In the genomic region with DNA sequence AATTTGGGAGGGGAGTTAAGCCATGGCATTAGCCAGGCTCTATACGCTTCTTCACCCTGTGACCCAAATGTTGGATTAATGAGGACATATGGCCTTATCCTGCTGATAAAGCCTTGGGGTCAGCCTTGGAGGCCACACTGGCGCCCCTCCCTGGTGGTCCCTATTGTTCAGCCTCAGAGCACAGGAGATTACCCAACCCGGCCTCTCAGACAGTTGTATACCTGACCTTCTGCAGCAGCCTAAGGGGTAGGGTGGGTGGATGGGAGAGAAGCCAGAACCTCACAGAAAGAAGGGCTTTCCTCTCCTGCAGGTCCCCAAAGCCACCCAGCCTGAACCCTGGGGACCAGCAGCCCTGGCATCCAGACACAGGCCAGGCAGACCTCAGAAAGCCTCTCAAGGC, we compare ENCODE assay signal across 20 cellular contexts.
DNase-seq lines count a peak whose midpoint lies in the region; ATAC-seq and TF ChIP-seq lines count a peak whose summit lies in the region.
"Had no signal": no experiment of that assay in that cellular context is flagged by ENCODE, and none has a peak within 500 bp of the region (broad histone marks: within the 10 kb centered on the region; RNA-seq: fewer than 3 reads in every experiment).

No MANE protein-coding gene starts in this region.

- peak overlapping the region; percentile 1 for H2BK120ac ChIP-seq in trophoblast cell (ENCODE audit: insufficient read depth, low read length, poor library complexity)

- H2BK12ac ChIP-seq in trophoblast cell (ENCODE audit: low read length): peak overlapping the region; percentile 84

- no peak for TF ChIP-seq POLR2A in spleen (IDR thresholded peaks at IDR 0.05)

- H3K27ac ChIP-seq in GM23338 (ENCODE audit: low read depth): no peak overlapping the region
- H3K27ac ChIP-seq in endodermal cell (ENCODE audit: low read depth, low read length): no peak overlapping the region
- peak overlapping the region; percentile 42 for H3K27ac ChIP-seq in trophoblast cell (ENCODE audit: low read depth, low read length)
- H3K27ac ChIP-seq in spleen: no peak overlapping the region
- H3K27ac ChIP-seq: HL-60 had no signal

- H3K4me2 ChIP-seq in GM23338 (no peak overlapping the region), Loucy (ENCODE audit: low read depth, low read length, poor library complexity, severe bottlenecking) (peak overlapping the region; percentile 12), trophoblast cell (ENCODE audit: low read length) (no peak overlapping the region)

- H3K36me3 Mint-ChIP-seq in GM23338 (ENCODE audit: low read depth) (no peaks in the 10 kb centered on the region), endodermal cell (ENCODE audit: low read depth) (no peaks in the 10 kb centered on the region)
- H3K36me3 Mint-ChIP-seq: CD4-positive, CD25-positive, alpha-beta regulatory T cell; CD8-positive, alpha-beta memory T cell had no signal

- H3K14ac ChIP-seq in trophoblast cell (ENCODE audit: low read length): peak overlapping the region; percentile 66

- no peak overlapping the region for H2BK5ac ChIP-seq in trophoblast cell (ENCODE audit: low read depth, low read length, poor library complexity)

- H3K27ac Mint-ChIP-seq in GM23338 (no peak overlapping the region), endodermal cell (no peak overlapping the region)
- H3K27ac Mint-ChIP-seq: CD4-positive, CD25-positive, alpha-beta regulatory T cell; CD8-positive, alpha-beta memory T cell; HFFc6 had no signal

- 85% methylated on average over 3 of the region's 3 CpGs; no CpG with 5 or more reads in 1 of the 2 experiments for WGBS in endodermal cell (ENCODE audit: insufficient coverage in 1 of 2, insufficient read length in 1 of 2), 2 experiments
- no CpG with 5 or more reads among the region's 3 CpGs for WGBS in trophoblast cell (ENCODE audit: extremely low coverage, insufficient coverage, insufficient read length)
- 63 to 79% (median 69%) methylated on average over 3 of the region's 3 CpGs for WGBS in spleen, 5 donors

- peak overlapping the region; percentile 64 for H2AK5ac ChIP-seq in trophoblast cell (ENCODE audit: low read length)

- H3F3A ChIP-seq in GM23338 (replicated peaks; ENCODE audit: low read depth) (no peaks in the 10 kb centered on the region), Loucy (ENCODE audit: low read depth) (no peaks in the 10 kb centered on the region)

- H3K4ac ChIP-seq in trophoblast cell (ENCODE audit: low read depth, low read length): no peak overlapping the region

- H4K8ac ChIP-seq in trophoblast cell (ENCODE audit: low read depth, low read length): peak overlapping the region; percentile 27

- H3K27me3 ChIP-seq in GM23338 (ENCODE audit: insufficient read depth) (no peaks in the 10 kb centered on the region), Loucy (ENCODE audit: insufficient read depth, low read length, poor library complexity, severe bottlenecking) (no peaks in the 10 kb centered on the region), endodermal cell (ENCODE audit: control insufficient read depth, insufficient read depth, low read length, poor library complexity, severe bottlenecking) (no peaks in the 10 kb centered on the region), trophoblast cell (ENCODE audit: insufficient read depth, low read length) (no peaks in the 10 kb centered on the region), spleen (replicated peaks in 1 of 7) (peaks cover 0 to 28% (median 0%) of the 10 kb centered on the region in 7 donors)
- H3K27me3 ChIP-seq: BE2C had no signal

- H3K79me1 ChIP-seq in trophoblast cell (ENCODE audit: low read length): peaks cover 6% of the 10 kb centered on the region

- H2AFZ ChIP-seq in GM23338: 0 out of 2 replicates have a peak overlapping the region, but pooled peaks have one; percentile 32
- peak overlapping the region; percentile 74 for H2AFZ ChIP-seq in Loucy (ENCODE audit: low read length)
- no peak overlapping the region for H2AFZ ChIP-seq in trophoblast cell (ENCODE audit: insufficient read depth, low read length, poor library complexity)

- H3K4me1 Mint-ChIP-seq in GM23338: peaks cover 12% of the 10 kb centered on the region
- peaks cover 19% of the 10 kb centered on the region for H3K4me1 Mint-ChIP-seq in endodermal cell
- H3K4me1 Mint-ChIP-seq: CD4-positive, CD25-positive, alpha-beta regulatory T cell; CD8-positive, alpha-beta memory T cell had no signal

- H3K79me2 ChIP-seq in GM23338 (replicated peaks; ENCODE audit: insufficient read depth): no peaks in the 10 kb centered on the region
- H3K79me2 ChIP-seq in Loucy (ENCODE audit: insufficient read depth, low read length): no peaks in the 10 kb centered on the region
- H3K79me2 ChIP-seq in trophoblast cell (ENCODE audit: control insufficient read depth, insufficient read depth, low read length, poor library complexity): no peaks in the 10 kb centered on the region

- H3K4me3 Mint-ChIP-seq in GM23338 (no peak overlapping the region), endodermal cell (no peak overlapping the region)
- H3K4me3 Mint-ChIP-seq: CD4-positive, CD25-positive, alpha-beta regulatory T cell; CD8-positive, alpha-beta memory T cell; HFFc6 had no signal

- no peaks in the 10 kb centered on the region for H3K36me3 ChIP-seq in GM23338 (ENCODE audit: insufficient read depth)
- no peaks in the 10 kb centered on the region for H3K36me3 ChIP-seq in Loucy (ENCODE audit: insufficient read depth, low read length)
- no peaks in the 10 kb centered on the region for H3K36me3 ChIP-seq in endodermal cell (ENCODE audit: control insufficient read depth, insufficient read depth, low read length)
- no peaks in the 10 kb centered on the region for H3K36me3 ChIP-seq in trophoblast cell (ENCODE audit: control insufficient read depth in 1 of 2, insufficient read depth in 2 of 2, low read length in 2 of 2)
- no peaks in the 10 kb centered on the region for H3K36me3 ChIP-seq in spleen
- H3K36me3 ChIP-seq: BE2C had no signal

- DNase-seq in GM23338 (ENCODE audit: low spot score) (no peak), endodermal cell (no peak), trophoblast cell (no peak), NCI-H510A treated with DMSO at 0.1 percent for 48 hours (lab: John Stamatoyannopoulos, UW) (no peak), spleen (no peak), AG08396 (ENCODE audit: low spot score) (no peak), Kasumi-1 (lab: John Stamatoyannopoulos, UW) (no peak)
- DNase-seq: BE2C; C1 segment of cervical spinal cord; CD4-positive, CD25-positive, alpha-beta regulatory T cell; CD8-positive, alpha-beta memory T cell; COR-L47; DMS 273 treated with DMSO at 0.1 percent for 48 hours; DMS53; HFFc6; IMR-90 had no signal

- H3K4me3 ChIP-seq in GM23338 (no peak overlapping the region), Loucy (ENCODE audit: low read length, poor library complexity, severe bottlenecking) (no peak overlapping the region), endodermal cell (ENCODE audit: low read length) (no peak overlapping the region), trophoblast cell (ENCODE audit: low read depth, low read length) (no peak overlapping the region), spleen (no peak overlapping the region)
- H3K4me3 ChIP-seq: K562 had no signal

- H3K27me3 Mint-ChIP-seq in GM23338 (ENCODE audit: insufficient read depth, low read depth, poor library complexity) (peaks cover 7% of the 10 kb centered on the region), endodermal cell (ENCODE audit: insufficient read depth) (no peaks in the 10 kb centered on the region)

- H3K4me1 ChIP-seq in GM23338 (ENCODE audit: insufficient read depth): no peaks in the 10 kb centered on the region
- peaks cover 20% of the 10 kb centered on the region for H3K4me1 ChIP-seq in Loucy (ENCODE audit: insufficient read depth, low read length, poor library complexity, severe bottlenecking)
- no peaks in the 10 kb centered on the region for H3K4me1 ChIP-seq in endodermal cell (ENCODE audit: control insufficient read depth, insufficient read depth, low read length)
- peaks cover 6 to 21% of the 10 kb centered on the region in 2 experiments for H3K4me1 ChIP-seq in trophoblast cell (ENCODE audit: control insufficient read depth in 1 of 2, insufficient read depth in 2 of 2, low read length in 2 of 2)
- H3K4me1 ChIP-seq in spleen: no peaks in the 10 kb centered on the region
- H3K4me1 ChIP-seq: BE2C had no signal

- H4K20me1 ChIP-seq in GM23338 (replicated peaks; ENCODE audit: insufficient read depth): no peaks in the 10 kb centered on the region
- no peaks in the 10 kb centered on the region for H4K20me1 ChIP-seq in Loucy (ENCODE audit: insufficient read depth, low read length, poor library complexity, severe bottlenecking)

- H3K23ac ChIP-seq in trophoblast cell (ENCODE audit: low read length): no peak overlapping the region

- H3K9me3 Mint-ChIP-seq in GM23338: no peaks in the 10 kb centered on the region
- no peaks in the 10 kb centered on the region for H3K9me3 Mint-ChIP-seq in endodermal cell
- H3K9me3 Mint-ChIP-seq: CD8-positive, alpha-beta memory T cell had no signal

- no peak overlapping the region for H4K91ac ChIP-seq in trophoblast cell (ENCODE audit: low read depth, low read length)

- peak; percentile 13 to 43; a peak in 3 of 4 replicates for TF ChIP-seq CTCF in GM23338 (conservative IDR thresholded peaks at IDR 0.05; ENCODE audit: low read depth in 2 of 2)
- TF ChIP-seq CTCF in Loucy (conservative IDR thresholded peaks at IDR 0.05; ENCODE audit: low read length): peak; percentile 35; the same call in 1 of the 2 replicates
- peak; percentile 33 for TF ChIP-seq CTCF in endodermal cell (conservative IDR thresholded peaks at IDR 0.05)
- TF ChIP-seq CTCF in spleen (IDR thresholded peaks at IDR 0.05 in 8 of 11, conservative IDR thresholded peaks at IDR 0.05 in 3 of 11): no peak

- H3K18ac ChIP-seq in trophoblast cell (ENCODE audit: low read length): no peak overlapping the region

- H4K12ac ChIP-seq in trophoblast cell (ENCODE audit: low read depth, low read length): no peak overlapping the region

- no peaks in the 10 kb centered on the region for H3K9me3 ChIP-seq in Loucy (ENCODE audit: insufficient read depth, low read depth, low read length)
- H3K9me3 ChIP-seq in endodermal cell (ENCODE audit: control insufficient read depth, low read length): no peaks in the 10 kb centered on the region
- peaks cover 3% of the 10 kb centered on the region for H3K9me3 ChIP-seq in trophoblast cell (ENCODE audit: insufficient read depth, low read depth, low read length)
- H3K9me3 ChIP-seq in spleen: no peaks in the 10 kb centered on the region
- H3K9me3 ChIP-seq: BE2C had no signal

- H3K9ac ChIP-seq in Loucy (ENCODE audit: low read depth, low read length, poor library complexity, severe bottlenecking) (no peak overlapping the region), endodermal cell (ENCODE audit: extremely low read depth, low read length, poor library complexity, severe bottlenecking) (no peak overlapping the region), trophoblast cell (ENCODE audit: low read length) (no peak overlapping the region)

- intact Hi-C loops in spleen (cut with DNase I; ENCODE audit: low total_unique reads): no loop called here

- no peak for ATAC-seq in GM23338
- ATAC-seq: HCT116, K562 had no signal

- H3K9me2 ChIP-seq in GM23338 (ENCODE audit: insufficient read depth): 0 out of 2 replicates have a peak, but pooled peaks cover 3% of the 10 kb centered on the region
- H3K9me2 ChIP-seq in Loucy (replicated peaks; ENCODE audit: low read depth, low read length): no peaks in the 10 kb centered on the region

Comparison
In these comparisons a context has a peak if more than half of its experiments do, and no peak if none do; other contexts are left out.
1. CTCF ChIP-seq: peak in GM23338 (2 of 2), Loucy (single experiment) and endodermal cell (single experiment); none in spleen (0 of 11).